ENCODE assay signal across 8 cellular contexts in genomic region chr16:69709456-69710084, GRCh38. TPM values are rescaled to one million over a fixed set of nuclear protein-coding genes. Genes with fewer than 3 reads are reported as not detected.
DNase-seq lines count a peak whose midpoint lies in the region; ATAC-seq and TF ChIP-seq lines count a peak whose summit lies in the region.

No MANE protein-coding gene starts in this region.

- no peaks in the 10 kb centered on the region for H3K27me3 Mint-ChIP-seq in endothelial cell (ENCODE audit: unreplicated experiment)

- H3K18ac ChIP-seq in mesendoderm (ENCODE audit: low read length): no peak overlapping the region

- H3K9me3 ChIP-seq in Loucy (ENCODE audit: insufficient read depth, low read depth, low read length) (no peaks in the 10 kb centered on the region), RWPE2 (ENCODE audit: severe bottlenecking) (no peaks in the 10 kb centered on the region)

- H2AK5ac ChIP-seq in mesendoderm (ENCODE audit: low read length): no peak overlapping the region

- H3K9me3 Mint-ChIP-seq in endothelial cell (ENCODE audit: unreplicated experiment): no peaks in the 10 kb centered on the region

- no CpG with 5 or more reads among the region's 5 CpGs for WGBS in mesendoderm (ENCODE audit: extremely low coverage, insufficient coverage, low lambda C conversion rate)

- H3K4ac ChIP-seq in mesendoderm (ENCODE audit: low read depth, low read length): no peak overlapping the region

- H3K9me2 ChIP-seq in Loucy (replicated peaks; ENCODE audit: low read depth, low read length): no peaks in the 10 kb centered on the region

- H3K79me1 ChIP-seq in mesendoderm (ENCODE audit: low read length): no peaks in the 10 kb centered on the region

- ATAC-seq in RWPE2 (ENCODE audit: low read depth) (peak; percentile 19; the same call in 1 of the 3 replicates), GM21717 (IDR thresholded peaks at IDR 0.05; ENCODE audit: unreplicated experiment) (no peak), GM21381 (IDR thresholded peaks at IDR 0.05; ENCODE audit: unreplicated experiment) (no peak)

- H2BK5ac ChIP-seq in mesendoderm (ENCODE audit: low read length): no peak overlapping the region

- H3K4me1 ChIP-seq in Loucy (ENCODE audit: insufficient read depth, low read length, poor library complexity, severe bottlenecking) (no peaks in the 10 kb centered on the region), RWPE2 (ENCODE audit: insufficient read depth, poor library complexity, severe bottlenecking) (peaks cover 24% of the 10 kb centered on the region), mesendoderm (ENCODE audit: control insufficient read depth, low read depth, low read length) (no peaks in the 10 kb centered on the region)

- H3K36me3 ChIP-seq in Loucy (ENCODE audit: insufficient read depth, low read length) (no peaks in the 10 kb centered on the region), RWPE2 (ENCODE audit: low read depth) (peaks cover 62% of the 10 kb centered on the region), mesendoderm (ENCODE audit: control insufficient read depth, insufficient read depth, low read length) (peaks cover 4% of the 10 kb centered on the region)

- H3K27me3 ChIP-seq in Loucy (ENCODE audit: insufficient read depth, low read length, poor library complexity, severe bottlenecking): no peaks in the 10 kb centered on the region
- H3K27me3 ChIP-seq in RWPE2 (ENCODE audit: insufficient read depth, poor library complexity, severe bottlenecking): no peaks in the 10 kb centered on the region
- no peaks in the 10 kb centered on the region for H3K27me3 ChIP-seq in mesendoderm (ENCODE audit: insufficient read depth, low read length, poor library complexity)

- H3K23ac ChIP-seq in mesendoderm (ENCODE audit: low read length): no peak overlapping the region

- no peak overlapping the region for H2BK15ac ChIP-seq in mesendoderm (replicated peaks; ENCODE audit: low read depth)

- H3K4me3 ChIP-seq in Loucy (ENCODE audit: low read length, poor library complexity, severe bottlenecking): no peak overlapping the region
- no peak overlapping the region for H3K4me3 ChIP-seq in RWPE2 (ENCODE audit: severe bottlenecking)
- H3K4me3 ChIP-seq in mesendoderm (ENCODE audit: low read length): no peak overlapping the region

- no peak overlapping the region for H4K8ac ChIP-seq in mesendoderm (ENCODE audit: low read depth, low read length)

- H3K56ac ChIP-seq in mesendoderm (ENCODE audit: low read length): no peak overlapping the region

- H4K5ac ChIP-seq in mesendoderm (ENCODE audit: low read length): no peak overlapping the region

- no peak overlapping the region for H3K9ac ChIP-seq in Loucy (ENCODE audit: low read depth, low read length, poor library complexity, severe bottlenecking)
- no peak overlapping the region for H3K9ac ChIP-seq in mesendoderm (ENCODE audit: low read length)

- no peak overlapping the region for H2AFZ ChIP-seq in Loucy (ENCODE audit: low read length)

- no peaks in the 10 kb centered on the region for H4K20me1 ChIP-seq in Loucy (ENCODE audit: insufficient read depth, low read length, poor library complexity, severe bottlenecking)

- no peaks in the 10 kb centered on the region for H3F3A ChIP-seq in Loucy (ENCODE audit: low read depth)

- no peak overlapping the region for H2BK120ac ChIP-seq in mesendoderm (ENCODE audit: low read depth, low read length)

- H3K27ac ChIP-seq in RWPE2 (ENCODE audit: poor library complexity, severe bottlenecking) (peak overlapping the region; percentile 66), mesendoderm (ENCODE audit: low read depth, low read length) (no peak overlapping the region)

- no peak overlapping the region for H3K4me2 ChIP-seq in Loucy (ENCODE audit: low read depth, low read length, poor library complexity, severe bottlenecking)
- H3K4me2 ChIP-seq in mesendoderm (ENCODE audit: low read length): no peak overlapping the region

- H3K79me2 ChIP-seq in Loucy (ENCODE audit: insufficient read depth, low read length): no peaks in the 10 kb centered on the region
- no peaks in the 10 kb centered on the region for H3K79me2 ChIP-seq in mesendoderm (ENCODE audit: control insufficient read depth, insufficient read depth, low read length)

- no peak overlapping the region for H3K4me3 Mint-ChIP-seq in endothelial cell (ENCODE audit: unreplicated experiment)

- TF ChIP-seq CTCF in Loucy (conservative IDR thresholded peaks at IDR 0.05; ENCODE audit: low read length): peak; percentile 85
- peak; percentile 89 for TF ChIP-seq CTCF in RWPE2 (IDR thresholded peaks at IDR 0.05; ENCODE audit: poor library complexity, severe bottlenecking)
- peak; percentile 72 for TF ChIP-seq CTCF in endothelial cell (IDR thresholded peaks at IDR 0.05; ENCODE audit: unreplicated experiment)

- peaks cover 18% of the 10 kb centered on the region for H3K36me3 Mint-ChIP-seq in endothelial cell (ENCODE audit: low read depth, unreplicated experiment)

- H3K27ac Mint-ChIP-seq in endothelial cell (ENCODE audit: unreplicated experiment): peak overlapping the region; percentile 21

- no peaks in the 10 kb centered on the region for H3K4me1 Mint-ChIP-seq in endothelial cell (ENCODE audit: unreplicated experiment)

- peak; percentile 57 for DNase-seq in GF-D8 (lab: John Stamatoyannopoulos, UW)
- no peak for DNase-seq in RWPE2 (ENCODE audit: low spot score)
- DNase-seq in endothelial cell (ENCODE audit: low spot score): no peak
- peak; percentile 63 for DNase-seq in mesendoderm
- no peak for DNase-seq in activated effector memory CD4-positive, alpha-beta T cell treated with Interleukin-2 at 50 U/mL for 16 hours

RNA-seq across cellular contexts. Expression of gene NQO1, which starts 16.8 kb away (rescaled TPM):
- 29.1 TPM for total RNA-seq in endothelial cell (ENCODE audit: unreplicated experiment)
- polyA plus RNA-seq in mesendoderm (2013, experiment 1 of 2): 95.1 TPM
- polyA plus RNA-seq in mesendoderm (2013, experiment 2 of 2): 96.0 TPM

RNA-seq across cellular contexts. Expression of gene NOB1, which starts 45.2 kb away (rescaled TPM):
- 46.8 TPM for total RNA-seq in endothelial cell (ENCODE audit: unreplicated experiment)
- 89.9 TPM for polyA plus RNA-seq in mesendoderm (2013, experiment 1 of 2)
- polyA plus RNA-seq in mesendoderm (2013, experiment 2 of 2): 90.7 TPM

RNA-seq across cellular contexts. Expression of gene WWP2, which starts 52.6 kb away (rescaled TPM):
- total RNA-seq in endothelial cell (ENCODE audit: unreplicated experiment): 35.3 TPM
- polyA plus RNA-seq in mesendoderm (2013, experiment 1 of 2): 21.3 TPM
- 21.9 TPM for polyA plus RNA-seq in mesendoderm (2013, experiment 2 of 2)

Comparison
In these comparisons a context has a peak if more than half of its experiments do, and no peak if none do; other contexts are left out.
1. DNase-seq: peak in GF-D8 (single experiment) and mesendoderm (single experiment); none in RWPE2 (single experiment), endothelial cell (single experiment) and activated effector memory CD4-positive, alpha-beta T cell treated with Interleukin-2 at 50 U/mL for 16 hours (single experiment).
2. Peak in every context shown above with its lines, with median percentiles within 50 percentile points of each other: CTCF ChIP-seq.